24 cellular contexts compared by ENCODE assay signal in genomic region chr9:16585571-16585970, GRCh38.
"Had no signal": no experiment of that assay in that cellular context is flagged by ENCODE, and none has a peak within 500 bp of the region (broad histone marks: within the 10 kb centered on the region; RNA-seq: fewer than 3 reads in every experiment).

No MANE protein-coding gene starts in this region.

- H3K27me3 ChIP-seq: foreskin keratinocyte, gastroesophageal sphincter, heart left ventricle, hepatocyte, neural progenitor cell, right atrium auricular region, stomach, testis, tibial artery had no signal

- H2AFZ ChIP-seq: hepatocyte, parathyroid adenoma had no signal

- H3K4me1 ChIP-seq: foreskin keratinocyte, heart left ventricle, neural progenitor cell, parathyroid adenoma, right atrium auricular region, testis had no signal

- ATAC-seq: esophagus mucosa; foreskin keratinocyte; gastroesophageal sphincter; heart left ventricle; left lobe of liver; mucosa of descending colon; natural killer cell treated with Interleukin-12 subunit alpha and Interleukin-12 subunit beta and Interleukin-15 and Interleukin-18, amount 100 ng/mL, for 72 hours; stimulated activated effector memory CD8-positive, alpha-beta T cell treated with anti-CD3 and anti-CD28 coated beads, Interleukin-12 subunit alpha, Interleukin-12 subunit beta, amount 100 ng/mL, for 72 hours had no signal

- H3K36me3 ChIP-seq: gastroesophageal sphincter, heart left ventricle, neural progenitor cell, right atrium auricular region, stomach, tibial artery had no signal

- H3K4me3 ChIP-seq: dorsolateral prefrontal cortex, gastroesophageal sphincter, heart left ventricle, hepatocyte, mucosa of descending colon, neural progenitor cell, right atrium auricular region, stomach, testis, tibial artery had no signal

- H3K4me2 ChIP-seq: hepatocyte, neural progenitor cell had no signal

- H3K9ac ChIP-seq: neural progenitor cell, parathyroid adenoma had no signal

- H3K27ac ChIP-seq: dorsolateral prefrontal cortex, epithelial cell of prostate, foreskin keratinocyte, gastroesophageal sphincter, hepatocyte, neural progenitor cell, parathyroid adenoma, right atrium auricular region, stomach, testis, tibial artery had no signal

- DNase-seq: dorsolateral prefrontal cortex; effector CD4-positive, alpha-beta T cell; foreskin keratinocyte; heart left ventricle; kidney; mesenchymal stem cell; mucosa of descending colon; naive B cell; stimulated activated CD4-positive, alpha-beta T cell treated with anti-CD3 and anti-CD28 coated beads, Interleukin-2, amount 100 ng/mL, for 24 hours; stimulated activated CD4-positive, alpha-beta T cell treated with anti-CD3 and anti-CD28 coated beads, Interleukin-4, amount 100 ng/mL, for 24 hours; stimulated activated naive CD4-positive, alpha-beta T cell treated with Interleukin-2 at 50 U/mL for 16 hours; stomach; testis; tibial artery had no signal

- H3K9me3 ChIP-seq: gastroesophageal sphincter, heart left ventricle, mucosa of descending colon, right atrium auricular region, stomach, testis, tibial artery had no signal
